8 cellular contexts compared by ENCODE assay signal in the genomic region with DNA sequence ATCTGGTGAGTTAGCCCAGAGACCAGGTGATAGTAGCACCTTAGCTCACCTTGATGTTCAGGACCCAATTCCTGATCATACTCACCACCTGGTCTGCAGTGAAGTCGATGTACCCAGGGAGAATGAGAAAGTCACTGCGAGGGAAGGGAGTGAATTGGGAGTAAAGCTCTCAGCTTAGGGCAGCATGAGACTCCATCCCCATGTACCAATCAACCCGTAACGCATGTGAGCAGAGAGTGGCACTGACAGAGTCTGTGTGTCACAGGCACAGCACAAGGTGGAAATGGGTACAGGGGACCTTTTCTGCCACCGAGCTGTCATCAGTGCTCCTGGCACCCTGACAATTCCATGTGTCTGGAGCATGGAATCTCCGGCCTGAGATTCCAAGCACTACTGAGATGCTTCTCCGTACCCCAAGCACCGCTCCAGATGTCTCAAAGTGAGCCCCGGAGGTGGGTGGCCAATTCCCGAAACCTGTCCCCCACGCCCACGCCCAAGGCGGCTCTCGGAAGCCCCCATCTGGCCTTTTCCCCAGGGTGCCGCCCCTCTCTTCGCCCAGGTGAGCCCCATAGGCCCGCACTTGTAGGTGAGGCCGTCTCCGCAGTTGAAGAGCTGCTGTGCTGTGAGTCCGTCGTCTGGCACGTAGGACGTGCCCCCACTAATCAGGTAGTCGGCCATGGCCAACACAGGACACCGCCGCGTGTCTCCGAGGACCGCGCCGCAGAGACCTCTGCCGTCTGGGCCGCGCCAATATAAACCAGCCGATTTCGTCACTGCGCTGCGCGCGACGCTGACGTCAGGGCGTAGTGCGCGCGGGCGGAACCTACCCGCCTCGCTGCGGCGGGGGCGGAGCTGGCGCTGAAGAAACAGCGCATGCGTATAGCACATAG. TPM values are rescaled to one million over a fixed set of nuclear protein-coding genes. Genes with fewer than 3 reads are reported as not detected.
DNase-seq lines count a peak whose midpoint lies in the region; ATAC-seq and TF ChIP-seq lines count a peak whose summit lies in the region.

A gene (minus strand): TSS at position 726 of the 890 bp plus-strand sequence. CDS start 48 bp downstream, at position 678.

- peaks cover 43% of the 10 kb centered on the region for H3K4me1 Mint-ChIP-seq in activated naive CD8-positive, alpha-beta T cell (ENCODE audit: low read depth)

- no peak for TF ChIP-seq EP300 in ovary (IDR thresholded peaks at IDR 0.05)

- peak; percentile 99 for TF ChIP-seq POLR2A in ovary (IDR thresholded peaks at IDR 0.05)

- H3K27ac ChIP-seq in ovary, result peak within 1 kb of the TSS; percentile 89 to 91
- H3K27ac ChIP-seq in thymus (ENCODE audit: low read depth), result peak within 1 kb of the TSS; percentile 92

- H3K4me3 ChIP-seq in ovary (peak within 1 kb of the TSS; percentile 65), thymus (ENCODE audit: low read length) (peak within 1 kb of the TSS; percentile 64)

- 1% methylated on average over 54 to 55 of the region's 55 CpGs for WGBS in ovary, 3 donors
- 2% methylated on average over 55 of the region's 55 CpGs for WGBS in thymus

- peaks cover 3% of the 10 kb centered on the region for H3K4me1 ChIP-seq in ovary (ENCODE audit: insufficient read depth)
- H3K4me1 ChIP-seq in thymus (ENCODE audit: control insufficient read depth, insufficient read depth, low read length), result peaks cover 7% of the 10 kb centered on the region

- intact Hi-C loops in head of caudate nucleus (cut with DNase I), result loop anchor here (10.0 kb wide), 2 partner anchors 66 to 386 kb away; a partner anchor contains a TSS
- intact Hi-C loops in ovary (cut with DNase I), result loop anchor here in 1 of 4 donors (10.0 kb wide), 1 partner anchor 114 kb away; a partner anchor contains a TSS

- H3K9me3 Mint-ChIP-seq in activated naive CD8-positive, alpha-beta T cell (ENCODE audit: low read depth), result no peaks in the 10 kb centered on the region

- peaks cover 20% of the 10 kb centered on the region for H3K36me3 Mint-ChIP-seq in activated naive CD8-positive, alpha-beta T cell

- H3K27me3 ChIP-seq in ovary (no peaks in the 10 kb centered on the region), thymus (ENCODE audit: control insufficient read depth, insufficient read depth) (no peaks in the 10 kb centered on the region)

- ATAC-seq in HG02588 (IDR thresholded peaks at IDR 0.05; ENCODE audit: unreplicated experiment), result peak; percentile 75

- no peaks in the 10 kb centered on the region for H3K27me3 Mint-ChIP-seq in activated naive CD8-positive, alpha-beta T cell

- H3K36me3 ChIP-seq in ovary (no peaks in the 10 kb centered on the region), thymus (ENCODE audit: control insufficient read depth, insufficient read depth) (peaks cover 55% of the 10 kb centered on the region)

- POLR2A ChIA-PET in GM10248 (lab: Yijun Ruan, JAX), result interaction anchor here (0.5 to 1.8 kb wide), 17 partner anchors 8 to 1705 kb away, joined by 3 to 29 read pairs (median 5); a partner anchor contains a TSS

- DNase-seq in GM10248 (ENCODE audit: extremely low spot score) (peak; percentile 91), NCI-H1092 treated with DMSO at 0.1 percent for 48 hours (lab: John Stamatoyannopoulos, UW) (peak; percentile 88), SKM-1 treated with dmso at 0.1 percent for 144 hours (lab: John Stamatoyannopoulos, UW; ENCODE audit: unreplicated experiment) (peak; percentile 86), head of caudate nucleus (peak; percentile 91 to 98 (median 96)), ovary (peak; percentile 93 to 97 (median 95))

- no peaks in the 10 kb centered on the region for H3K9me3 ChIP-seq in ovary
- H3K9me3 ChIP-seq in thymus (ENCODE audit: control insufficient read depth), result no peaks in the 10 kb centered on the region

- CTCF ChIA-PET in GM10248 (lab: Yijun Ruan, JAX), result interaction anchor here (0.6 to 1.5 kb wide), 7 partner anchors 9 to 70 kb away, joined by 3 to 5 read pairs (median 4); a partner anchor contains a TSS

- peak; percentile 16 for TF ChIP-seq CTCF in GM10248 (IDR thresholded peaks at IDR 0.05; ENCODE audit: control extremely low read depth, extremely low read depth, low read depth, missing control alignments)
- TF ChIP-seq CTCF in ovary (IDR thresholded peaks at IDR 0.05), result peak in 2 of 3 donors; percentile 42 to 45

- H3K27ac Mint-ChIP-seq in activated naive CD8-positive, alpha-beta T cell, result peak within 1 kb of the TSS; percentile 99

- peak within 1 kb of the TSS; percentile 98 for H3K4me3 Mint-ChIP-seq in activated naive CD8-positive, alpha-beta T cell

RNA-seq across cellular contexts. Expression of the gene that starts here (rescaled TPM):
- total RNA-seq in ovary, result 100 to 1,000 TPM; 264 to 523 (median 420) TPM
- 100 to 1,000 TPM; 295 to 381 TPM for polyA plus RNA-seq in ovary
- polyA plus RNA-seq in thymus, result 85.7 TPM

Comparison
In these comparisons a context has a peak if more than half of its experiments do, and no peak if none do; other contexts are left out.
1. Peak in every context shown above with its lines: DNase-seq, ATAC-seq, H3K4me3 ChIP-seq and H3K27ac ChIP-seq.